In the genomic region with DNA sequence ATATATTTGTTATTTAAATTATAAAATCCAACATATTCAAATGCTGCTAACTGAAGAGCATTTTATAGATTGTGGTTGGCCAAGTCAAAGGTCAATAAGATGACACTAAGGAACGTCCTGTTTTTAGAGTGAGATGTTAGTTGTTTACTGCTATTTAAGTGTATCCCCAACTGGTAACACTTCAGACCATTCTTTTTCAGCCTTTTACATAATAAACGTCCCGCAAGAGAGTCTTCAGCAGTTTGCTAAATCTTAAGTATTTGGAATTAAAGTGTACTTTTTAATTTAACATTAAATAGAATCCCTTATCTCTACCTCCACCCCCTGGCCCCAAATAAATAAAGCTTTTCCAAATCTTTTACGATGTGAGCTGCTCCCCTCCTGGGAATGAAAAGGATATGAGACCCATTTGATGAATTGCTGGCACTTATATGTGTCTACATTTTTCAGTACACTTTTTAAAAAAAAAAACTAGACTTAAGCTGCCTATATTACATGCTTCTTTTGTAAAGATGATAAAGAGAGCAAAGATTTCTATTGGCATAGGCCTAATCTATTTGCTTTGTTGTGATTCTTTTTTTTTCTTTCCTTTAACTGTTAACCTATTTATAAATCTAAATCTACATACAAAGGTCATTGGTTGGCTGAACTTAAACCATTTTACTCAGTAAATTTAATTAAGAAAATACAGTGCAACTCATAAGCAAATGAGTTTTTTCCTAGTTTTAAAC, we compare ENCODE assay signal across 22 cellular contexts.
DNase-seq lines count a peak whose midpoint lies in the region; ATAC-seq, FAIRE-seq and TF ChIP-seq lines count a peak whose summit lies in the region.
"Had no signal": no experiment of that assay in that cellular context is flagged by ENCODE, and none has a peak within 500 bp of the region (broad histone marks: within the 10 kb centered on the region; RNA-seq: fewer than 3 reads in every experiment).

No MANE protein-coding gene starts in this region.

- H3K27ac ChIP-seq in A549 (no peak overlapping the region), HEK293 (ENCODE audit: extremely low read depth, low read depth, low read length) (no peak overlapping the region), SK-N-MC (no peak overlapping the region)
- H3K27ac ChIP-seq: BLaER1 treated with 17β-estradiol and CSF1 and Interleukin-3, amounts not matched to agents 10 nM and 100 nM; C4-2B had no signal

- no peak for TF ChIP-seq EP300 in A549 (IDR thresholded peaks at IDR 0.05)

- POLR2A ChIA-PET in A549 (lab: Yijun Ruan, JAX) (no interaction called here), HEK293 (lab: Yijun Ruan, JAX) (interaction anchor here (0.9 kb wide), 1 partner anchor 203 kb away, joined by 3 read pairs; a partner anchor contains a TSS)

- H3K4me3 ChIP-seq in A549 (no peak overlapping the region), HEK293 (ENCODE audit: low read depth, low read length) (no peak overlapping the region), SK-N-MC (0 out of 2 replicates have a peak overlapping the region, but pooled peaks have one; percentile 20)
- H3K4me3 ChIP-seq: BLaER1 treated with 17β-estradiol and CSF1 and Interleukin-3, amounts not matched to agents 10 nM and 100 nM; GM12878 had no signal

- no peak for DNase-seq in A549 (ENCODE audit: low read depth in 1 of 2, low spot score in 1 of 2)
- peak; percentile 79 to 84 for DNase-seq in NCI-H526 (lab: John Stamatoyannopoulos, UW)
- no peak for DNase-seq in SK-N-MC (ENCODE audit: low read depth, low spot score)
- DNase-seq in GF-D8 (lab: John Stamatoyannopoulos, UW) = no peak
- DNase-seq: 8988T; AML-193; Caco-2; Calu3; CD4-positive, alpha-beta T cell; CD8-positive, alpha-beta T cell; DMS79 treated with DMSO at 0.1 percent for 48 hours had no signal

- ATAC-seq in A549 (no peak), GM19351 (IDR thresholded peaks at IDR 0.05; ENCODE audit: unreplicated experiment) (no peak)
- no peak for ATAC-seq in activated CD4-positive, CD25-positive, alpha-beta regulatory T cell treated with anti-CD3 and anti-CD28 coated beads, Interleukin-2, amount 50 U/mL, for 24 hours
- ATAC-seq: CD8-positive, alpha-beta T cell; GM12878 had no signal

- H3K36me3 ChIP-seq in HEK293 (ENCODE audit: control insufficient read depth in 2 of 2, insufficient read depth in 1 of 2, low read length in 2 of 2) (no peaks in the 10 kb centered on the region), SK-N-MC (ENCODE audit: insufficient read depth, low read length) (no peaks in the 10 kb centered on the region)

- CTCF ChIA-PET in A549 (lab: Yijun Ruan, JAX) = interaction anchor here (1.1 to 1.3 kb wide), 2 partner anchors 57 to 267 kb away, joined by 3 read pairs; no protein-coding TSS in a partner anchor
- CTCF ChIA-PET in HEK293 (lab: Yijun Ruan, JAX) = no interaction called here

- no peaks in the 10 kb centered on the region for H3K9me3 ChIP-seq in A549
- H3K9me3 ChIP-seq in HEK293 (ENCODE audit: control insufficient read depth, insufficient read depth, low read depth, low read length) = no peaks in the 10 kb centered on the region
- no peaks in the 10 kb centered on the region for H3K9me3 ChIP-seq in SK-N-MC (ENCODE audit: low read depth, low read length)
- H3K9me3 ChIP-seq: BLaER1 treated with 17β-estradiol and CSF1 and Interleukin-3, amounts not matched to agents 10 nM and 100 nM; Caco-2 had no signal

- no peak overlapping the region for H3K4me2 ChIP-seq in A549
- H3K4me2 ChIP-seq: BLaER1 treated with 17β-estradiol and CSF1 and Interleukin-3, amounts not matched to agents 10 nM and 100 nM had no signal

- TF ChIP-seq POLR2A in A549 (IDR thresholded peaks at IDR 0.05; ENCODE audit: low read length) = no peak

- peak; percentile 28 for FAIRE-seq in A549 (lab: Jason Lieb, UNC)
- FAIRE-seq: A204.1, D721Med, G401.6, GM12878, GM12892, GM18507 had no signal

- TF ChIP-seq RAD21 in A549 (conservative IDR thresholded peaks at IDR 0.05 in 1 of 2, IDR thresholded peaks at IDR 0.05 in 1 of 2) = no peak

- H3K9ac ChIP-seq in SK-N-MC (ENCODE audit: insufficient read length) = no peak overlapping the region
- H3K9ac ChIP-seq: BLaER1 treated with 17β-estradiol and CSF1 and Interleukin-3, amounts not matched to agents 10 nM and 100 nM had no signal

- H3K4me1 ChIP-seq in A549 = no peaks in the 10 kb centered on the region
- peaks cover 39% of the 10 kb centered on the region for H3K4me1 ChIP-seq in HEK293 (ENCODE audit: control insufficient read depth, insufficient read depth, low read length)
- H3K4me1 ChIP-seq: Caco-2 had no signal

- WGBS in A549 (ENCODE audit: missing lambda C conversion rate) = 85% methylated on average over 4 of the region's 4 CpGs

- TF ChIP-seq CTCF in A549 (IDR thresholded peaks at IDR 0.05) (no peak), HEK293 (tag by site-specific recombination; IDR thresholded peaks at IDR 0.05) (no peak)

TF ChIP-seq in A549, 52 proteins besides CTCF, POLR2A, EP300 and RAD21 (continues in another document):
- TF ChIP-seq MAFK (IDR thresholded peaks at IDR 0.05; ENCODE audit: partially characterized antibody) (no peak), HOXA7 (CRISPR knock-in tag; IDR thresholded peaks at IDR 0.05) (no peak), ZC3H11A (IDR thresholded peaks at IDR 0.05) (no peak), POLR2AphosphoS2 (conservative IDR thresholded peaks at IDR 0.05; ENCODE audit: low read length) (no peak), NR3C1 (IDR thresholded peaks at IDR 0.05) (no peak), ZNF302 (CRISPR knock-in tag; IDR thresholded peaks at IDR 0.05) (no peak), FOXS1 (CRISPR knock-in tag; IDR thresholded peaks at IDR 0.05) (no peak), ZFP36 (IDR thresholded peaks at IDR 0.05; ENCODE audit: borderline replicate concordance, partially characterized antibody) (no peak), MAZ (IDR thresholded peaks at IDR 0.05; ENCODE audit: borderline replicate concordance, low read depth, low read length) (no peak), ESRRA (IDR thresholded peaks at IDR 0.05; ENCODE audit: borderline replicate concordance, low read length) (no peak), BHLHE40 (IDR thresholded peaks at IDR 0.05; ENCODE audit: low read depth, low read length) (no peak), TFCP2L1 (CRISPR knock-in tag; IDR thresholded peaks at IDR 0.05) (no peak), JUN (IDR thresholded peaks at IDR 0.05) (no peak)
- TF ChIP-seq, protein P1, sequence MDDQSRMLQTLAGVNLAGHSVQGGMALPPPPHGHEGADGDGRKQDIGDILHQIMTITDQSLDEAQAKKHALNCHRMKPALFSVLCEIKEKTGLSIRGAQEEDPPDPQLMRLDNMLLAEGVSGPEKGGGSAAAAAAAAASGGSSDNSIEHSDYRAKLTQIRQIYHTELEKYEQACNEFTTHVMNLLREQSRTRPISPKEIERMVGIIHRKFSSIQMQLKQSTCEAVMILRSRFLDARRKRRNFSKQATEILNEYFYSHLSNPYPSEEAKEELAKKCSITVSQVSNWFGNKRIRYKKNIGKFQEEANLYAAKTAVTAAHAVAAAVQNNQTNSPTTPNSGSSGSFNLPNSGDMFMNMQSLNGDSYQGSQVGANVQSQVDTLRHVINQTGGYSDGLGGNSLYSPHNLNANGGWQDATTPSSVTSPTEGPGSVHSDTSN (IDR thresholded peaks at IDR 0.05) = no peak
- TF ChIP-seq, protein P2, sequence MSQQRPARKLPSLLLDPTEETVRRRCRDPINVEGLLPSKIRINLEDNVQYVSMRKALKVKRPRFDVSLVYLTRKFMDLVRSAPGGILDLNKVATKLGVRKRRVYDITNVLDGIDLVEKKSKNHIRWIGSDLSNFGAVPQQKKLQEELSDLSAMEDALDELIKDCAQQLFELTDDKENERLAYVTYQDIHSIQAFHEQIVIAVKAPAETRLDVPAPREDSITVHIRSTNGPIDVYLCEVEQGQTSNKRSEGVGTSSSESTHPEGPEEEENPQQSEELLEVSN (IDR thresholded peaks at IDR 0.05; ENCODE audit: borderline replicate concordance, low read depth) = no peak

TF ChIP-seq in HEK293, 187 proteins besides CTCF, POLR2A, EP300 and RAD21 (continues in another document):
- TF ChIP-seq, protein P3, sequence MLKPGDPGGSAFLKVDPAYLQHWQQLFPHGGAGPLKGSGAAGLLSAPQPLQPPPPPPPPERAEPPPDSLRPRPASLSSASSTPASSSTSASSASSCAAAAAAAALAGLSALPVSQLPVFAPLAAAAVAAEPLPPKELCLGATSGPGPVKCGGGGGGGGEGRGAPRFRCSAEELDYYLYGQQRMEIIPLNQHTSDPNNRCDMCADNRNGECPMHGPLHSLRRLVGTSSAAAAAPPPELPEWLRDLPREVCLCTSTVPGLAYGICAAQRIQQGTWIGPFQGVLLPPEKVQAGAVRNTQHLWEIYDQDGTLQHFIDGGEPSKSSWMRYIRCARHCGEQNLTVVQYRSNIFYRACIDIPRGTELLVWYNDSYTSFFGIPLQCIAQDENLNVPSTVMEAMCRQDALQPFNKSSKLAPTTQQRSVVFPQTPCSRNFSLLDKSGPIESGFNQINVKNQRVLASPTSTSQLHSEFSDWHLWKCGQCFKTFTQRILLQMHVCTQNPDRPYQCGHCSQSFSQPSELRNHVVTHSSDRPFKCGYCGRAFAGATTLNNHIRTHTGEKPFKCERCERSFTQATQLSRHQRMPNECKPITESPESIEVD (tag by site-specific recombination; IDR thresholded peaks at IDR 0.05) = peak; percentile 95
- TF ChIP-seq ZNF600 (tag by site-specific recombination; IDR thresholded peaks at IDR 0.05) (no peak), ZNF843 (tag by site-specific recombination; IDR thresholded peaks at IDR 0.05) (peak; percentile 76; the same call in 1 of the 2 replicates)
- TF ChIP-seq, protein P4, sequence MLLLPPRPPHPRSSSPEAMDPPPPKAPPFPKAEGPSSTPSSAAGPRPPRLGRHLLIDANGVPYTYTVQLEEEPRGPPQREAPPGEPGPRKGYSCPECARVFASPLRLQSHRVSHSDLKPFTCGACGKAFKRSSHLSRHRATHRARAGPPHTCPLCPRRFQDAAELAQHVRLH (tag by site-specific recombination; IDR thresholded peaks at IDR 0.05) = 0 out of 2 replicates have a peak, but pooled peaks have one; percentile 17

Comparison
In these comparisons a context has a peak if more than half of its experiments do, and no peak if none do; other contexts are left out.
1. DNase-seq: peak in NCI-H526 (2 of 2); none in A549 (0 of 2), SK-N-MC (single experiment) and GF-D8 (single experiment).